Comparison of ENCODE assay signal across 8 cellular contexts in genomic region chr12:89542912-89543592, GRCh38.
DNase-seq lines count a peak whose midpoint lies in the region; ATAC-seq and TF ChIP-seq lines count a peak whose summit lies in the region.

No MANE protein-coding gene starts in this region.

- no peak overlapping the region; the same call in 1 of the 2 replicates for H3K27ac ChIP-seq in VCaP

- peak; percentile 88 for TF ChIP-seq CTCF in AG09309 (IDR thresholded peaks at IDR 0.05; ENCODE audit: control insufficient read depth, insufficient read depth, low read depth, low read length, missing control alignments)
- TF ChIP-seq CTCF in VCaP (conservative IDR thresholded peaks at IDR 0.05), result peak; percentile 95

- H3K4me3 ChIP-seq in AG09309 (ENCODE audit: control insufficient read depth, low read depth, low read length), result no peak overlapping the region

- ATAC-seq in GM18868 (IDR thresholded peaks at IDR 0.05; ENCODE audit: unreplicated experiment) (peak; percentile 67), HG03095 (IDR thresholded peaks at IDR 0.05; ENCODE audit: unreplicated experiment) (peak; percentile 79)

- DNase-seq in AG09309 (ENCODE audit: low read depth) (peak; percentile 62), NCI-H2171 (lab: John Stamatoyannopoulos, UW) (peak; percentile 53), T47D (ENCODE audit: low read depth in 1 of 2, low spot score in 1 of 2) (peak; percentile 29 to 92), islet precursor cell (peak; percentile 90)
- DNase-seq in stimulated activated CD4-positive, alpha-beta T cell treated with anti-CD3 and anti-CD28 coated beads, Interleukin-4, amount 100 ng/mL, for 24 hours, result peak; percentile 70

- in situ Hi-C loops in T47D (cut with HindIII; ENCODE audit: low pct_unique_long_range_greater_than_20kb, low sequenced_read_pairs), result no loop called here
